Comparison of ENCODE assay signal across 8 cellular contexts in genomic region chr5:140362875-140363630, GRCh38. TPM values are rescaled to one million over a fixed set of nuclear protein-coding genes. Genes with fewer than 3 reads are reported as not detected.
A peak's percentile ranks its signal among the peaks of the same experiment; 100 is the strongest.
DNase-seq lines count a peak whose midpoint lies in the region; ATAC-seq and TF ChIP-seq lines count a peak whose summit lies in the region.

No MANE protein-coding gene starts in this region.

- DNase-seq in GM03348 (ENCODE audit: low spot score) (peak; percentile 90), GM23248 (peak; percentile 80), LoVo (ENCODE audit: low spot score) (peak; percentile 79), UCSD-AML1 (lab: John Stamatoyannopoulos, UW; ENCODE audit: unreplicated experiment) (peak; percentile 67), body of pancreas (peak; percentile 82 to 87 (median 85)), iPS-NIHi7 (ENCODE audit: extremely low spot score) (peak; percentile 91)
- peak; percentile 76 to 91 (median 80) for DNase-seq in stimulated activated CD4-positive, alpha-beta T cell treated with anti-CD3 and anti-CD28 coated beads, Interleukin-12 subunit alpha, Interleukin-12 subunit beta, amount 100 ng/mL, for 48 hours (ENCODE audit: low read depth in 2 of 3, low spot score in 1 of 3)

- H3F3A ChIP-seq in GM23248 (ENCODE audit: insufficient read depth): no peaks in the 10 kb centered on the region

- H3K9me3 ChIP-seq in GM23248 (ENCODE audit: low read depth): no peaks in the 10 kb centered on the region
- no peaks in the 10 kb centered on the region for H3K9me3 ChIP-seq in body of pancreas

- ATAC-seq in body of pancreas (peak; percentile 91), GM19328 (IDR thresholded peaks at IDR 0.05; ENCODE audit: unreplicated experiment) (no peak)

- peak overlapping the region; percentile 34; the same call in 1 of the 2 replicates for H3K9ac ChIP-seq in GM23248

- H3K27ac ChIP-seq in GM23248 (no peak overlapping the region), body of pancreas (no peak overlapping the region)

- H3K9me2 ChIP-seq in GM23248 (ENCODE audit: insufficient read depth): no peaks in the 10 kb centered on the region

- H3K27me3 ChIP-seq in GM23248 (replicated peaks; ENCODE audit: insufficient read depth) (no peaks in the 10 kb centered on the region), body of pancreas (no peaks in the 10 kb centered on the region)

- peak; percentile 83 to 97 (median 90) for TF ChIP-seq CTCF in body of pancreas (IDR thresholded peaks at IDR 0.05)

- 11% methylated on average over 28 of the region's 29 CpGs for WGBS in GM23248 (ENCODE audit: low coverage in 1 of 2, low lambda C conversion rate in 2 of 2, missing lambda C conversion rate in 2 of 2), 2 experiments
- 9 to 100% methylated on average over 2 to 29 of the region's 29 CpGs for WGBS in body of pancreas, 2 donors

- intact Hi-C loops in body of pancreas (cut with DNase I): no loop called here

- H3K4me2 ChIP-seq in GM23248 (ENCODE audit: unreplicated experiment): peak overlapping the region; percentile 84

- peak overlapping the region; percentile 85 for H2AFZ ChIP-seq in GM23248

- H3K4me3 ChIP-seq in GM23248 (peak overlapping the region; percentile 66), body of pancreas (no peak overlapping the region)

- no peaks in the 10 kb centered on the region for H3K4me1 ChIP-seq in GM23248 (ENCODE audit: insufficient read depth)
- peaks cover 9% of the 10 kb centered on the region for H3K4me1 ChIP-seq in body of pancreas

- no peaks in the 10 kb centered on the region for H3K79me2 ChIP-seq in GM23248 (ENCODE audit: insufficient read depth)

- H4K20me1 ChIP-seq in GM23248 (ENCODE audit: insufficient read depth): no peaks in the 10 kb centered on the region

- H3K36me3 ChIP-seq in GM23248 (ENCODE audit: low read depth): no peaks in the 10 kb centered on the region
- H3K36me3 ChIP-seq in body of pancreas (replicated peaks in 1 of 2; ENCODE audit: insufficient read depth in 1 of 2, low read depth in 2 of 2): no peaks in the 10 kb centered on the region

- in situ Hi-C loops in GM23248 (cut with MboI): no loop called here

- TF ChIP-seq POLR2A in body of pancreas (IDR thresholded peaks at IDR 0.05): no peak

RNA-seq across cellular contexts. Expression of gene SLC4A9, which starts 3.1 kb away (rescaled TPM):
- not detected in 2 replicates for total RNA-seq in GM23248 (2014; rRNA removed; shearing (Covaris generic))
- not detected in 2 replicates for polyA plus RNA-seq in GM23248 (2016; fragmentation: Nextera tagmentation; extraction: Ambion mirVana)
- not detected for total RNA-seq in body of pancreas

RNA-seq across cellular contexts. Expression of gene HBEGF, which starts 16.6 kb away (rescaled TPM):
- 7.5 and 9.5 TPM in 2 replicates for total RNA-seq in GM23248 (2014; rRNA removed; shearing (Covaris generic))
- 4.5 and 4.9 TPM in 2 replicates for polyA plus RNA-seq in GM23248 (2016; fragmentation: Nextera tagmentation; extraction: Ambion mirVana)
- 1 to 10 TPM; 3.1 to 7.3 TPM for total RNA-seq in body of pancreas

RNA-seq across cellular contexts. Expression of gene ANKHD1, which starts 38.6 kb away (rescaled TPM):
- 27.9 and 40.5 TPM in 2 replicates for total RNA-seq in GM23248 (2014; rRNA removed; shearing (Covaris generic))
- 24.3 and 26.1 TPM in 2 replicates for polyA plus RNA-seq in GM23248 (2016; fragmentation: Nextera tagmentation; extraction: Ambion mirVana)
- 100 to 1,000 TPM; 114 to 131 TPM for total RNA-seq in body of pancreas
